26 cellular contexts compared by ENCODE assay signal in the genomic region with DNA sequence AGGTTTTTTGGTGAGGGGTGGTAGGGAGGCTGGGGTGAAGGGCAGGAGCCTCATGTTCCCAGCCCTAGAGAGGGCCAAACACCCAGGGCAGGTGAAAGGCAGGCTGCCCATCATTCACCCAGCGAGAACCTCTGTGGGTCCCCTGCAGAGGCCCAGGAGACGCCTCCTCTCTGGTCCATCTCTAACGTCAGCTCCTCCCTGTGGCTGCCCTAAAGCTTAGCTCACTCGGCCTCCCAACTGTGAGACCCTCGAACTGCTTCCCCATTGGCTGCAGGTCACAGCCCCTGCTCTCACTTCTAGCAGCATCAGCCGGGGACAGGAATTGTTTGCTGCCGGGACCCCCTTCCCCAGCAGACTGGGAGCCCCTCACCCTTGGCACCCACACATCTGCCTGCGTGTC. TPM values are rescaled to one million over a fixed set of nuclear protein-coding genes. Genes with fewer than 3 reads are reported as not detected.
DNase-seq lines count a peak whose midpoint lies in the region; ATAC-seq and TF ChIP-seq lines count a peak whose summit lies in the region.
"Had no signal": no experiment of that assay in that cellular context is flagged by ENCODE, and none has a peak within 500 bp of the region (broad histone marks: within the 10 kb centered on the region; RNA-seq: fewer than 3 reads in every experiment).

No MANE protein-coding gene starts in this region.

- 37 to 56% methylated on average over 5 to 8 of the region's 8 CpGs for WGBS in endodermal cell (ENCODE audit: insufficient coverage in 1 of 2, insufficient read length in 1 of 2), 2 experiments
- 85% methylated on average over 8 of the region's 8 CpGs for WGBS in prostate gland

- H3K4me1 Mint-ChIP-seq in endodermal cell: peaks cover 18% of the 10 kb centered on the region
- H3K4me1 Mint-ChIP-seq in CD4-positive, alpha-beta T cell (ENCODE audit: low read depth): peaks cover 7% of the 10 kb centered on the region
- peaks cover 22% of the 10 kb centered on the region for H3K4me1 Mint-ChIP-seq in stimulated activated naive CD8-positive, alpha-beta T cell treated with anti-CD3 and anti-CD28 coated beads, Interleukin-15, amount 100 ng/mL, for 72 hours

- no peak for TF ChIP-seq POLR2A in prostate gland (IDR thresholded peaks at IDR 0.05)

- no peak overlapping the region for H3K9ac ChIP-seq in endodermal cell (ENCODE audit: extremely low read depth, low read length, poor library complexity, severe bottlenecking)

- H3K27ac Mint-ChIP-seq in endodermal cell: no peak overlapping the region
- H3K27ac Mint-ChIP-seq in CD4-positive, alpha-beta T cell: no peak overlapping the region
- no peak overlapping the region for H3K27ac Mint-ChIP-seq in stimulated activated naive CD8-positive, alpha-beta T cell treated with anti-CD3 and anti-CD28 coated beads, Interleukin-15, amount 100 ng/mL, for 72 hours
- H3K27ac Mint-ChIP-seq: activated CD4-positive, alpha-beta memory T cell treated with anti-CD3 and anti-CD28 coated beads for 36 hours; activated naive CD8-positive, alpha-beta T cell treated with anti-CD3 and anti-CD28 coated beads, Interleukin-2, amount 50 U/mL, for 24 hours; activated T-cell treated with anti-CD3 and anti-CD28 coated beads, Interleukin-2, amount 50 U/mL, for 72 hours; CD4-positive, alpha-beta memory T cell; naive thymus-derived CD8-positive, alpha-beta T cell had no signal

- ATAC-seq in CD4-positive, alpha-beta T cell (ENCODE audit: poor library complexity): no peak
- ATAC-seq in stimulated activated naive CD8-positive, alpha-beta T cell treated with anti-CD3 and anti-CD28 coated beads, Interleukin-15, amount 100 ng/mL, for 72 hours: no peak
- ATAC-seq: activated naive CD8-positive, alpha-beta T cell treated with anti-CD3 and anti-CD28 coated beads, Interleukin-2, amount 50 U/mL, for 24 hours; activated T-cell treated with anti-CD3 and anti-CD28 coated beads, Interleukin-2, amount 50 U/mL, for 72 hours; naive thymus-derived CD8-positive, alpha-beta T cell; SK-N-SH treated with all-trans-retinoic acid at 6 μM for 48 hours had no signal

- H3K4me3 Mint-ChIP-seq in endodermal cell: no peak overlapping the region
- H3K4me3 Mint-ChIP-seq in CD4-positive, alpha-beta T cell: no peak overlapping the region
- no peak overlapping the region for H3K4me3 Mint-ChIP-seq in stimulated activated naive CD8-positive, alpha-beta T cell treated with anti-CD3 and anti-CD28 coated beads, Interleukin-15, amount 100 ng/mL, for 72 hours
- H3K4me3 Mint-ChIP-seq: activated CD4-positive, alpha-beta memory T cell treated with anti-CD3 and anti-CD28 coated beads for 36 hours; activated naive CD8-positive, alpha-beta T cell treated with anti-CD3 and anti-CD28 coated beads, Interleukin-2, amount 50 U/mL, for 24 hours; activated T-cell treated with anti-CD3 and anti-CD28 coated beads, Interleukin-2, amount 50 U/mL, for 72 hours; CD4-positive, alpha-beta memory T cell; effector memory CD8-positive, alpha-beta T cell had no signal

- H3K4me1 ChIP-seq in HEK293 (ENCODE audit: control insufficient read depth, insufficient read depth, low read length): peaks cover 9% of the 10 kb centered on the region; the same call in 1 of the 2 replicates
- H3K4me1 ChIP-seq in endodermal cell (ENCODE audit: control insufficient read depth, insufficient read depth, low read length): peaks cover 3% of the 10 kb centered on the region
- peaks cover 3% of the 10 kb centered on the region for H3K4me1 ChIP-seq in prostate gland (replicated peaks)

- no peaks in the 10 kb centered on the region for H3K36me3 ChIP-seq in HEK293 (ENCODE audit: control insufficient read depth in 2 of 2, insufficient read depth in 1 of 2, low read length in 2 of 2)
- H3K36me3 ChIP-seq in endodermal cell (ENCODE audit: control insufficient read depth, insufficient read depth, low read length): no peaks in the 10 kb centered on the region
- H3K36me3 ChIP-seq in prostate gland: no peaks in the 10 kb centered on the region
- H3K36me3 ChIP-seq: uterus had no signal

- TF ChIP-seq CTCF in HEK293 (tag by site-specific recombination; IDR thresholded peaks at IDR 0.05) (no peak), endodermal cell (conservative IDR thresholded peaks at IDR 0.05) (no peak), prostate gland (IDR thresholded peaks at IDR 0.05) (no peak)
- no peak for TF ChIP-seq CTCF in CD4-positive, alpha-beta T cell (IDR thresholded peaks at IDR 0.05)

- H3K27me3 ChIP-seq in endodermal cell (ENCODE audit: control insufficient read depth, insufficient read depth, low read length, poor library complexity, severe bottlenecking) (no peaks in the 10 kb centered on the region), prostate gland (replicated peaks; ENCODE audit: insufficient read depth) (no peaks in the 10 kb centered on the region)
- H3K27me3 ChIP-seq in CD4-positive, alpha-beta T cell (ENCODE audit: control insufficient read depth, insufficient read depth, low read length): peaks cover 8% of the 10 kb centered on the region
- H3K27me3 ChIP-seq: uterus had no signal

- no peak overlapping the region for H3K4me3 ChIP-seq in HEK293 (ENCODE audit: low read depth, low read length)
- no peak overlapping the region for H3K4me3 ChIP-seq in endodermal cell (ENCODE audit: low read length)
- H3K4me3 ChIP-seq in prostate gland: no peak overlapping the region
- H3K4me3 ChIP-seq: PC-9, uterus had no signal

- no peaks in the 10 kb centered on the region for H3K36me3 Mint-ChIP-seq in endodermal cell (ENCODE audit: low read depth)
- no peaks in the 10 kb centered on the region for H3K36me3 Mint-ChIP-seq in CD4-positive, alpha-beta T cell (ENCODE audit: low read depth)
- H3K36me3 Mint-ChIP-seq: activated CD4-positive, alpha-beta memory T cell treated with anti-CD3 and anti-CD28 coated beads for 36 hours; CD4-positive, alpha-beta memory T cell; naive thymus-derived CD8-positive, alpha-beta T cell had no signal

- H3K9me3 ChIP-seq in HEK293 (ENCODE audit: control insufficient read depth, insufficient read depth, low read depth, low read length) (no peaks in the 10 kb centered on the region), endodermal cell (ENCODE audit: control insufficient read depth, low read length) (no peaks in the 10 kb centered on the region), prostate gland (no peaks in the 10 kb centered on the region)
- no peaks in the 10 kb centered on the region for H3K9me3 ChIP-seq in CD4-positive, alpha-beta T cell (ENCODE audit: control insufficient read depth, low read length)
- H3K9me3 ChIP-seq: uterus had no signal

- intact Hi-C loops in prostate gland (cut with DNase I): loop anchor here (10.0 kb wide), 3 partner anchors 108 to 468 kb away; a partner anchor contains a TSS
- intact Hi-C loops in CD4-positive, alpha-beta T cell (cut with DNase I, micrococcal nuclease): no loop called here

- DNase-seq in NCI-H1417 (lab: John Stamatoyannopoulos, UW): peak in 2 of 3 experiments; percentile 43 to 60
- no peak for DNase-seq in NCI-H1417 treated with DMSO at 0.1 percent for 48 hours (lab: John Stamatoyannopoulos, UW)
- peak; percentile 74 for DNase-seq in endodermal cell
- DNase-seq in prostate gland (ENCODE audit: low spot score): no peak
- no peak for DNase-seq in CD4-positive, alpha-beta T cell
- DNase-seq in stimulated activated naive CD8-positive, alpha-beta T cell treated with anti-CD3 and anti-CD28 coated beads, Interleukin-15, amount 100 ng/mL, for 72 hours: no peak
- DNase-seq in epidermal melanocyte (ENCODE audit: insufficient read length, low spot score): no peak
- DNase-seq: activated CD4-positive, alpha-beta memory T cell treated with anti-CD3 and anti-CD28 coated beads for 36 hours; activated CD4-positive, alpha-beta T cell treated with anti-CD3 and anti-CD28 coated beads for 1 hour; activated naive CD8-positive, alpha-beta T cell treated with anti-CD3 and anti-CD28 coated beads, Interleukin-2, amount 50 U/mL, for 24 hours; activated T-cell treated with anti-CD3 and anti-CD28 coated beads, Interleukin-2, amount 50 U/mL, for 72 hours; CD4-positive, alpha-beta memory T cell; cortex of kidney; effector memory CD8-positive, alpha-beta T cell; glutamatergic neuron; GOT3; MM.1S; naive thymus-derived CD8-positive, alpha-beta T cell; NCI-H1436; NCI-H524 treated with DMSO at 0.1 percent for 48 hours; PC-9; stimulated activated naive CD4-positive, alpha-beta T cell; uterus had no signal

- CTCF ChIA-PET in HEK293 (lab: Yijun Ruan, JAX): interaction anchor here (3.2 to 3.4 kb wide), 2 partner anchors 11 to 263 kb away, joined by 15 to 19 read pairs; no protein-coding TSS in a partner anchor
- CTCF ChIA-PET in CD4-positive, alpha-beta T cell (lab: Charles Lee): no interaction called here

- peaks cover 8% of the 10 kb centered on the region for H3K27me3 Mint-ChIP-seq in endodermal cell (ENCODE audit: insufficient read depth)
- H3K27me3 Mint-ChIP-seq in CD4-positive, alpha-beta T cell: peaks cover 17% of the 10 kb centered on the region
- H3K27me3 Mint-ChIP-seq in stimulated activated naive CD8-positive, alpha-beta T cell treated with anti-CD3 and anti-CD28 coated beads, Interleukin-15, amount 100 ng/mL, for 72 hours: peaks cover 38% of the 10 kb centered on the region

- no peaks in the 10 kb centered on the region for H3K9me3 Mint-ChIP-seq in endodermal cell
- H3K9me3 Mint-ChIP-seq in CD4-positive, alpha-beta T cell: no peaks in the 10 kb centered on the region
- H3K9me3 Mint-ChIP-seq in stimulated activated naive CD8-positive, alpha-beta T cell treated with anti-CD3 and anti-CD28 coated beads, Interleukin-15, amount 100 ng/mL, for 72 hours: no peaks in the 10 kb centered on the region
- H3K9me3 Mint-ChIP-seq: activated CD4-positive, alpha-beta memory T cell treated with anti-CD3 and anti-CD28 coated beads for 36 hours; activated naive CD8-positive, alpha-beta T cell treated with anti-CD3 and anti-CD28 coated beads, Interleukin-2, amount 50 U/mL, for 24 hours; activated T-cell treated with anti-CD3 and anti-CD28 coated beads, Interleukin-2, amount 50 U/mL, for 72 hours; CD4-positive, alpha-beta memory T cell; effector memory CD8-positive, alpha-beta T cell; naive thymus-derived CD8-positive, alpha-beta T cell had no signal

- H3K27ac ChIP-seq in HEK293 (ENCODE audit: extremely low read depth, low read depth, low read length) (no peak overlapping the region), endodermal cell (ENCODE audit: low read depth, low read length) (no peak overlapping the region), prostate gland (peak overlapping the region; percentile 39 to 46)
- no peak overlapping the region for H3K27ac ChIP-seq in CD4-positive, alpha-beta T cell (ENCODE audit: low read depth, low read length)
- H3K27ac ChIP-seq: PC-9, uterus had no signal

- POLR2A ChIA-PET in HEK293 (lab: Yijun Ruan, JAX): no interaction called here
- POLR2A ChIA-PET in CD4-positive, alpha-beta T cell (lab: Charles Lee): no interaction called here

TF ChIP-seq in HEK293, 187 proteins besides CTCF, POLR2A, EP300 and RAD21 (continues in another document):
- TF ChIP-seq ZBTB17 (tag by site-specific recombination; IDR thresholded peaks at IDR 0.05): no peak
- no peak for TF ChIP-seq ZNF501 (tag by site-specific recombination; IDR thresholded peaks at IDR 0.05)
- TF ChIP-seq KLF8 (tag by site-specific recombination; IDR thresholded peaks at IDR 0.05): no peak

RNA-seq across cellular contexts. Expression of a gene that starts 0.6 kb away (rescaled TPM):
- 1 to 10 TPM in 1 of 2 donors, under 1 TPM in 1; 0.92 to 1.1 TPM for total RNA-seq in endodermal cell
- polyA plus RNA-seq in endodermal cell (2013, experiment 1 of 2): 0.32 TPM
- 0.25 TPM for polyA plus RNA-seq in endodermal cell (2013, experiment 2 of 2)
- 1 to 10 TPM in 1 of 2 donors, under 1 TPM in 1; 0.36 to 2.4 TPM for total RNA-seq in prostate gland
- total RNA-seq in CD4-positive, alpha-beta T cell: under 1 TPM; 0.34 to 0.38 TPM
- total RNA-seq: PC-9 had no signal
- polyA plus RNA-seq: keratinocyte; naive thymus-derived CD8-positive, alpha-beta T cell had no signal

Comparison
In these comparisons a context has a peak if more than half of its experiments do, and no peak if none do; other contexts are left out.
1. DNase-seq: peak in NCI-H1417 (2 of 3) and endodermal cell (single experiment); none in NCI-H1417 treated with DMSO at 0.1 percent for 48 hours (single experiment), prostate gland (single experiment), CD4-positive, alpha-beta T cell (0 of 10), stimulated activated naive CD8-positive, alpha-beta T cell treated with anti-CD3 and anti-CD28 coated beads, Interleukin-15, amount 100 ng/mL, for 72 hours (0 of 2) and epidermal melanocyte (single experiment).
2. H3K27ac ChIP-seq: peak in prostate gland (2 of 2); none in HEK293 (single experiment), endodermal cell (single experiment) and CD4-positive, alpha-beta T cell (single experiment).